In genomic region chr12:89454080-89454848, GRCh38 we compare ENCODE assay signal across 10 cellular contexts.
DNase-seq lines count a peak whose midpoint lies in the region; ATAC-seq, FAIRE-seq and TF ChIP-seq lines count a peak whose summit lies in the region.
"Had no signal": no experiment of that assay in that cellular context is flagged by ENCODE, and none has a peak within 500 bp of the region (broad histone marks: within the 10 kb centered on the region; RNA-seq: fewer than 3 reads in every experiment).

No MANE protein-coding gene starts in this region.

- TF ChIP-seq POLR2A in gastroesophageal sphincter (IDR thresholded peaks at IDR 0.05): no peak

- 11 to 13% methylated on average over 5 to 6 of the region's 7 CpGs for WGBS in gastroesophageal sphincter (ENCODE audit: low coverage in 1 of 2), 2 donors
- no CpG with 5 or more reads among the region's 7 CpGs for WGBS in neuronal stem cell (ENCODE audit: extremely low coverage in 2 of 2, insufficient read length in 2 of 2, insufficient replicate concordance in 1 of 2), 2 donors

- no peak overlapping the region for H3K18ac ChIP-seq in neuronal stem cell (ENCODE audit: low read length)

- H3K27ac ChIP-seq in RWPE2 (ENCODE audit: poor library complexity, severe bottlenecking) (peak overlapping the region; percentile 68), gastroesophageal sphincter (peak overlapping the region; percentile 85 to 100 (median 86)), neuronal stem cell (replicated peaks; ENCODE audit: low read length) (peak overlapping the region; percentile 7), caudate nucleus (ENCODE audit: low read depth, low read length) (no peak overlapping the region)

- DNase-seq in AG10803 (ENCODE audit: low read depth) (peak; percentile 60), RWPE2 (ENCODE audit: low spot score) (no peak), neuronal stem cell (ENCODE audit: low spot score) (no peak), caudate nucleus (lab: John Stamatoyannopoulos, UW) (no peak), NCI-H1092 (lab: John Stamatoyannopoulos, UW) (no peak), HTR-8/SVneo (ENCODE audit: insufficient read length, low spot score) (no peak)
- DNase-seq: activated T-cell treated with anti-CD3 and anti-CD28 coated beads, Interleukin-2, amount 50 U/mL, for 1 hour; NCI-H446 had no signal

- no peaks in the 10 kb centered on the region for H3K79me1 ChIP-seq in neuronal stem cell (ENCODE audit: low read depth, low read length)

- H3K36me3 ChIP-seq in RWPE2 (ENCODE audit: low read depth) (peaks cover 14% of the 10 kb centered on the region), gastroesophageal sphincter (no peaks in the 10 kb centered on the region), neuronal stem cell (replicated peaks in 1 of 2; ENCODE audit: control insufficient read depth in 2 of 2, insufficient read depth in 2 of 2, low read length in 2 of 2) (no peaks in the 10 kb centered on the region)

- H2BK15ac ChIP-seq in neuronal stem cell (ENCODE audit: low read length): no peak overlapping the region

- no peak overlapping the region for H3K23ac ChIP-seq in neuronal stem cell (ENCODE audit: low read depth, low read length, poor library complexity)

- no peak overlapping the region for H2BK12ac ChIP-seq in neuronal stem cell (ENCODE audit: low read length)

- FAIRE-seq in HTR-8/SVneo (lab: Jason Lieb, UNC): no peak

- TF ChIP-seq CTCF in AG10803 (conservative IDR thresholded peaks at IDR 0.05; ENCODE audit: low read length) (no peak), RWPE2 (IDR thresholded peaks at IDR 0.05; ENCODE audit: poor library complexity, severe bottlenecking) (no peak), gastroesophageal sphincter (IDR thresholded peaks at IDR 0.05) (peak in 1 of 4 experiments; percentile 4)

- no peak overlapping the region for H4K8ac ChIP-seq in neuronal stem cell (ENCODE audit: low read depth, low read length)

- ATAC-seq in RWPE2 (ENCODE audit: low read depth) (no peak), gastroesophageal sphincter (peak; percentile 44), HG02885 (IDR thresholded peaks at IDR 0.05; ENCODE audit: poor library complexity, unreplicated experiment) (no peak)

- no peaks in the 10 kb centered on the region for H3K9me3 ChIP-seq in RWPE2 (ENCODE audit: severe bottlenecking)
- H3K9me3 ChIP-seq in gastroesophageal sphincter: no peaks in the 10 kb centered on the region
- no peaks in the 10 kb centered on the region for H3K9me3 ChIP-seq in neuronal stem cell (replicated peaks in 1 of 2; ENCODE audit: control insufficient read depth in 2 of 2, insufficient read depth in 1 of 2, low read depth in 1 of 2, low read length in 2 of 2)

- no peak overlapping the region for H3K14ac ChIP-seq in neuronal stem cell (ENCODE audit: low read length)

- H3K4me1 ChIP-seq in RWPE2 (ENCODE audit: insufficient read depth, poor library complexity, severe bottlenecking): peaks cover 38% of the 10 kb centered on the region
- peaks cover 17 to 51% (median 31%) of the 10 kb centered on the region in 3 donors for H3K4me1 ChIP-seq in gastroesophageal sphincter
- peaks cover 20 to 22% of the 10 kb centered on the region in 2 donors for H3K4me1 ChIP-seq in neuronal stem cell (ENCODE audit: control insufficient read depth in 2 of 2, insufficient read depth in 1 of 2, low read depth in 1 of 2, low read length in 2 of 2)

- no peak overlapping the region for H2BK120ac ChIP-seq in neuronal stem cell (ENCODE audit: low read depth, low read length)

- no peak for TF ChIP-seq EP300 in gastroesophageal sphincter (IDR thresholded peaks at IDR 0.05)

- no peak overlapping the region for H3K4ac ChIP-seq in neuronal stem cell (ENCODE audit: low read length)

- H2BK5ac ChIP-seq in neuronal stem cell (ENCODE audit: low read length): no peak overlapping the region

- no peak overlapping the region for H3K4me3 ChIP-seq in AG10803 (ENCODE audit: low read length)
- no peak overlapping the region for H3K4me3 ChIP-seq in RWPE2 (ENCODE audit: severe bottlenecking)
- no peak overlapping the region for H3K4me3 ChIP-seq in gastroesophageal sphincter
- no peak overlapping the region for H3K4me3 ChIP-seq in neuronal stem cell (ENCODE audit: low read length in 2 of 2)

- no peak overlapping the region for H4K91ac ChIP-seq in neuronal stem cell (ENCODE audit: low read depth, low read length, poor library complexity)

- no peak overlapping the region for H3K9ac ChIP-seq in neuronal stem cell (ENCODE audit: low read depth, low read length, poor library complexity)

- no peak overlapping the region for H2AFZ ChIP-seq in neuronal stem cell (ENCODE audit: low read length)

- H2AK5ac ChIP-seq in neuronal stem cell (ENCODE audit: low read depth, low read length): no peak overlapping the region

- no peak overlapping the region for H3K4me2 ChIP-seq in neuronal stem cell (ENCODE audit: insufficient read depth, low read length, poor library complexity, severe bottlenecking)

- H3K27me3 ChIP-seq in RWPE2 (ENCODE audit: insufficient read depth, poor library complexity, severe bottlenecking): no peaks in the 10 kb centered on the region
- no peaks in the 10 kb centered on the region for H3K27me3 ChIP-seq in gastroesophageal sphincter
- H3K27me3 ChIP-seq in neuronal stem cell (ENCODE audit: control insufficient read depth in 3 of 3, insufficient read depth in 3 of 3, low read depth in 1 of 3, low read length in 3 of 3): no peaks in the 10 kb centered on the region
